8 cellular contexts compared by ENCODE assay signal in the genomic region with DNA sequence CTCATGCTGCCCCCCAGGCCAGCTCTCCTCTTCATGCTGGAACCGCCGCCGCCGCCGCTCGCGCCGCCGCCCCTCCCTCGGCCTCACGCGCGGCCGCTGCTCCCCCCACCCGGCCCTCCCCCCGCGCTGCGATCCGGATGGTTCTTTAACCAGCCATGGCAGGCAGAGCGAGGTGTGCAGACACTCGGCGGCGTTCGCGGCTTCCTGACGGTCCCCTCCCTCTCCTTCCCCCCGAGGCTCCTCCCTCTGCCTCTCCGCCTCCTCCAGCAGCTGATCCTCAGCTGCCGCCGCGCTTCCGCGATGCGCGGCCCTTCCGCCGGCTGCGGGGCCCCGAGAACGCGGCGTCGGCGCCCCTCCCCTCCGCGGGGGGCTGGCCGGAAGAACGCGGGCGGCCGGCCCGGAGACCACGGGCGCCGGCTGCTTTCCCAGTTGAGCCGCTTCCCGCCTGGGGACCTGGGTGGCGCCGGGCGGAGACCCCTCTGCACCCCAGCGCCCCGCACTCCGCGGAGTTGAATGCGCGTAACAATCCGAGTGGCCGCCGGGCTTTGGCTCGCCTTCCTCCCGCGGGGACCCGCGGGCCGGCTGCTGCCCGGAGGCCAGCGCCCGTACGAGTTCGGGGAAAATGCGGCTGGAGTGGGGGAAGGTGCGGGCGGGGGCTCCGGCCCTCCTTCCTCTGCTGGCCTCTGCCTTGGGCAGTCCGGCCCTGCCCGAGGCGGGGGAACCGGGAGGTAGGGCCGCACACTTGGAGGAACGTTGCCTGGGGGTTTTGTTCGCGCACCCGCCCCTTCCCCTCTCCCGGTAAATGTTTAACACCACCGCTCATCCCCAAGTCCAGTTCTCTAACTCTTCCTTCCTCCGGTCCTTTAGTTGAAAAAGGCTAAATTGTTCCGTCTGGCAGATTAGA. TPM values are rescaled to one million over a fixed set of nuclear protein-coding genes. Genes with fewer than 3 reads are reported as not detected.
A peak's percentile ranks its signal among the peaks of the same experiment; 100 is the strongest.
DNase-seq lines count a peak whose midpoint lies in the region; ATAC-seq, FAIRE-seq and TF ChIP-seq lines count a peak whose summit lies in the region.

A gene with protein sequence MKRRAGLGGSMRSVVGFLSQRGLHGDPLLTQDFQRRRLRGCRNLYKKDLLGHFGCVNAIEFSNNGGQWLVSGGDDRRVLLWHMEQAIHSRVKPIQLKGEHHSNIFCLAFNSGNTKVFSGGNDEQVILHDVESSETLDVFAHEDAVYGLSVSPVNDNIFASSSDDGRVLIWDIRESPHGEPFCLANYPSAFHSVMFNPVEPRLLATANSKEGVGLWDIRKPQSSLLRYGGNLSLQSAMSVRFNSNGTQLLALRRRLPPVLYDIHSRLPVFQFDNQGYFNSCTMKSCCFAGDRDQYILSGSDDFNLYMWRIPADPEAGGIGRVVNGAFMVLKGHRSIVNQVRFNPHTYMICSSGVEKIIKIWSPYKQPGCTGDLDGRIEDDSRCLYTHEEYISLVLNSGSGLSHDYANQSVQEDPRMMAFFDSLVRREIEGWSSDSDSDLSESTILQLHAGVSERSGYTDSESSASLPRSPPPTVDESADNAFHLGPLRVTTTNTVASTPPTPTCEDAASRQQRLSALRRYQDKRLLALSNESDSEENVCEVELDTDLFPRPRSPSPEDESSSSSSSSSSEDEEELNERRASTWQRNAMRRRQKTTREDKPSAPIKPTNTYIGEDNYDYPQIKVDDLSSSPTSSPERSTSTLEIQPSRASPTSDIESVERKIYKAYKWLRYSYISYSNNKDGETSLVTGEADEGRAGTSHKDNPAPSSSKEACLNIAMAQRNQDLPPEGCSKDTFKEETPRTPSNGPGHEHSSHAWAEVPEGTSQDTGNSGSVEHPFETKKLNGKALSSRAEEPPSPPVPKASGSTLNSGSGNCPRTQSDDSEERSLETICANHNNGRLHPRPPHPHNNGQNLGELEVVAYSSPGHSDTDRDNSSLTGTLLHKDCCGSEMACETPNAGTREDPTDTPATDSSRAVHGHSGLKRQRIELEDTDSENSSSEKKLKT (minus strand): TSS at position 176 of the 904 bp plus-strand sequence. CDS start 141 bp downstream, at position 35.

- H3K4me3 ChIP-seq in MG63, result peak within 1 kb of the TSS; percentile 64
- H3K4me3 ChIP-seq in fibroblast of pulmonary artery (replicated peaks; ENCODE audit: low read depth, low read length), result peak within 1 kb of the TSS; percentile 93

- peak; percentile 61 for FAIRE-seq in H54 (lab: Jason Lieb, UNC)

- H3K36me3 Mint-ChIP-seq in nephron (ENCODE audit: low read depth), result peaks cover 12% of the 10 kb centered on the region

- DNase-seq in EL (peak; percentile 96), H54 (ENCODE audit: insufficient read length, low spot score) (peak; percentile 87), MG63 (peak; percentile 87), SHP77 (lab: John Stamatoyannopoulos, UW) (peak; percentile 88 to 92), fibroblast of pulmonary artery (ENCODE audit: low read depth) (peak; percentile 96)
- peak; percentile 89 for DNase-seq in activated effector memory CD4-positive, alpha-beta T cell treated with Interleukin-2 at 50 U/mL for 16 hours
- DNase-seq in stimulated activated naive CD8-positive, alpha-beta T cell treated with anti-CD3 and anti-CD28 coated beads, Interleukin-15, Interleukin-2, amounts not matched to agents 100 U/mL and 50 U/mL, for 24 hours, result peak; percentile 91

- peak within 1 kb of the TSS; percentile 90 to 98 (median 97) for H3K27ac Mint-ChIP-seq in nephron

- peak; percentile 95 for ATAC-seq in stimulated activated naive CD8-positive, alpha-beta T cell treated with anti-CD3 and anti-CD28 coated beads, Interleukin-15, Interleukin-2, amounts not matched to agents 100 U/mL and 50 U/mL, for 24 hours

- H3K9me3 Mint-ChIP-seq in nephron, result no peaks in the 10 kb centered on the region

- H3K27me3 ChIP-seq in MG63, result no peaks in the 10 kb centered on the region

- TF ChIP-seq CTCF in fibroblast of pulmonary artery (IDR thresholded peaks at IDR 0.05; ENCODE audit: low read length, missing control alignments) (no peak), nephron (IDR thresholded peaks at IDR 0.05; ENCODE audit: unreplicated experiment in 3 of 3) (no peak)

- peaks cover 3% of the 10 kb centered on the region; the same call in 1 of the 2 replicates for H3K36me3 ChIP-seq in MG63

- TF ChIP-seq POLR2A in H54 (IDR thresholded peaks at IDR 0.05; ENCODE audit: low read depth, low read length), result 0 out of 2 replicates have a peak, but pooled peaks have one; percentile 35

- peak within 1 kb of the TSS; percentile 88 to 98 (median 91) for H3K4me3 Mint-ChIP-seq in nephron

- H3K9me3 ChIP-seq in MG63, result no peaks in the 10 kb centered on the region

- H3K27me3 Mint-ChIP-seq in nephron (ENCODE audit: low read depth), result peaks cover 10% of the 10 kb centered on the region

- peaks cover 28% of the 10 kb centered on the region for H3K4me1 Mint-ChIP-seq in nephron

RNA-seq across cellular contexts. Expression of the gene that starts here (rescaled TPM):
- 7.3 and 7.6 TPM in 2 replicates for total RNA-seq in MG63 (2014; rRNA removed; shearing (Covaris generic); ENCODE audit: low replicate concordance)

Comparison
In these comparisons a context has a peak if more than half of its experiments do, and no peak if none do; other contexts are left out.
1. Peak in every context shown above with its lines: DNase-seq, ATAC-seq and H3K4me3 ChIP-seq.